Comparison of ENCODE assay signal across 9 cellular contexts in the genomic region with DNA sequence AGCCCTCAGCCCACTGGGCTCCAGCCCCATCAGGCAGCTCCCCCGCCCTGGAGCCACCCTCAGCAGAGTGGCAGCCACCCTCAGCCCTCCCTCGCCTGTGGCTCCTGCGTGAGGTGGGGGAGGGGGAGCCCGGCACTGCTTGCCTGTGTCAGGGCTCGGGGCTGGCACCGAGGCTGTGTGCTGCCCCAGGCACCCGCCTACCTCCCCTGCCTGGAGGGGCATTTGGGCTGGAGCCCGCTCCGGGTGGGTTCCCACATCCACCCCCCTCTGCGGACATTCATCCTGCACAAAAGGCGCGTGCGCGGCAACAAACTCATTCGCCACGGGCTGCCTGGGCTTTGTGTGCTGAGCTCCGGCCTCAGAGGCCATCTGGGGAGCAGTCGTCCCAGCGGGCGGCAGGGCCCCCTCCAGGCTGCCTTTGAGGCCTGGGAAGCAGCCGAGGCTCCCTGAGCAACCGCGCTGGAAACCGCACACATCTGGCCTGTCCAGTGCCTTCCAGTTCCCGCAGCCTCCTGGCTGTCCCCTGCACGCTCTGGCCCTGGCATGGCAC. TPM values are rescaled to one million over a fixed set of nuclear protein-coding genes. Genes with fewer than 3 reads are reported as not detected.
A peak's percentile ranks its signal among the peaks of the same experiment; 100 is the strongest.
DNase-seq lines count a peak whose midpoint lies in the region; ATAC-seq and TF ChIP-seq lines count a peak whose summit lies in the region.
"Had no signal": no experiment of that assay in that cellular context is flagged by ENCODE, and none has a peak within 500 bp of the region (broad histone marks: within the 10 kb centered on the region; RNA-seq: fewer than 3 reads in every experiment).

No MANE protein-coding gene starts in this region.

- no peaks in the 10 kb centered on the region for H3K4me1 Mint-ChIP-seq in endodermal cell

- H3K27me3 ChIP-seq in heart right ventricle (peaks cover 0 to 37% (median 22%) of the 10 kb centered on the region in 7 donors), endodermal cell (ENCODE audit: control insufficient read depth, insufficient read depth, low read length, poor library complexity, severe bottlenecking) (peaks cover 13% of the 10 kb centered on the region)

- no peak overlapping the region for H3K4me3 Mint-ChIP-seq in endodermal cell

- TF ChIP-seq CTCF in heart right ventricle (IDR thresholded peaks at IDR 0.05) (no peak), endodermal cell (conservative IDR thresholded peaks at IDR 0.05) (no peak)

- ATAC-seq in heart right ventricle (no peak), left cardiac atrium (no peak), GM21367 (IDR thresholded peaks at IDR 0.05; ENCODE audit: unreplicated experiment) (no peak), HG03342 (IDR thresholded peaks at IDR 0.05; ENCODE audit: unreplicated experiment) (no peak)

- H3K27ac ChIP-seq in heart right ventricle (peak overlapping the region in 8 of 10 donors; percentile 10 to 99 (median 98)), endodermal cell (ENCODE audit: low read depth, low read length) (peak overlapping the region; percentile 94)

- intact Hi-C loops in heart right ventricle (cut with DNase I) (loop anchor here in 5 of 10 donors (2.0 to 10.0 kb wide), 5 partner anchors 13 to 349 kb away; a partner anchor contains a TSS), left cardiac atrium (cut with DNase I) (no loop called here)

- H3K36me3 ChIP-seq in heart right ventricle (no peaks in the 10 kb centered on the region), endodermal cell (ENCODE audit: control insufficient read depth, insufficient read depth, low read length) (no peaks in the 10 kb centered on the region)

- DNase-seq in heart right ventricle (no peak), left cardiac atrium (no peak), RPMI7951 (ENCODE audit: low read depth) (peak; percentile 76), endodermal cell (no peak), cortex of kidney (lab: John Stamatoyannopoulos, UW) (no peak)
- DNase-seq in stimulated activated CD8-positive, alpha-beta memory T cell treated with anti-CD3 and anti-CD28 coated beads, Interleukin-4, amount 100 ng/mL, for 48 hours: peak; percentile 51
- DNase-seq: NCI-H2029 had no signal

- WGBS in heart right ventricle, 2 donors: 29 to 46% methylated on average over 26 of the region's 26 CpGs
- 57 to 63% methylated on average over 6 to 26 of the region's 26 CpGs for WGBS in endodermal cell (ENCODE audit: insufficient coverage in 1 of 2, insufficient read length in 1 of 2), 2 experiments

- H3K27ac Mint-ChIP-seq in endodermal cell: no peak overlapping the region

- no peaks in the 10 kb centered on the region for H3K36me3 Mint-ChIP-seq in endodermal cell (ENCODE audit: low read depth)

- H3K9me3 Mint-ChIP-seq in endodermal cell: no peaks in the 10 kb centered on the region

- H3K9ac ChIP-seq in endodermal cell (ENCODE audit: extremely low read depth, low read length, poor library complexity, severe bottlenecking): no peak overlapping the region

- no peak overlapping the region for H3K4me3 ChIP-seq in heart right ventricle
- H3K4me3 ChIP-seq in endodermal cell (ENCODE audit: low read length): no peak overlapping the region

- H3K4me1 ChIP-seq in heart right ventricle (peaks cover 42 to 79% (median 63%) of the 10 kb centered on the region in 9 donors), endodermal cell (ENCODE audit: control insufficient read depth, insufficient read depth, low read length) (no peaks in the 10 kb centered on the region)

- peaks cover 20% of the 10 kb centered on the region for H3K27me3 Mint-ChIP-seq in endodermal cell (ENCODE audit: insufficient read depth)

- H3K9me3 ChIP-seq in heart right ventricle (no peaks in the 10 kb centered on the region), endodermal cell (ENCODE audit: control insufficient read depth, low read length) (no peaks in the 10 kb centered on the region)

RNA-seq across cellular contexts. Expression of a gene that starts 12.6 kb away (rescaled TPM):
- 10 to 100 TPM in 7 of 10 donors, 1 to 10 TPM in 3; 7.5 to 43.8 (median 13.0) TPM for total RNA-seq in heart right ventricle
- polyA plus RNA-seq in heart right ventricle: 10 to 100 TPM; 19.3 to 59.6 TPM
- total RNA-seq in left cardiac atrium: 10 to 100 TPM; 21.6 to 22.6 TPM
- total RNA-seq in RPMI7951 (2014; rRNA removed; shearing (Covaris generic)): 26.8 and 29.4 TPM in 2 replicates
- total RNA-seq in endodermal cell: under 1 TPM; 0.29 to 0.46 TPM
- polyA plus RNA-seq in endodermal cell (2013, experiment 1 of 2): 1.1 TPM
- 0.95 TPM for polyA plus RNA-seq in endodermal cell (2013, experiment 2 of 2)

RNA-seq across cellular contexts. Expression of a gene that starts 13.6 kb away (rescaled TPM):
- total RNA-seq in heart right ventricle (1 to 10 TPM in 6 of 10 donors, under 1 TPM in 3, not detected in 1; 0.51 to 3.1 (median 1.4) TPM), left cardiac atrium (under 1 TPM; 0.91 to 0.99 TPM), endodermal cell (not detected)
- 1 to 10 TPM; 1.0 to 1.1 TPM for polyA plus RNA-seq in heart right ventricle
- not detected in 2 replicates for total RNA-seq in RPMI7951 (2014; rRNA removed; shearing (Covaris generic))
- 59.2 TPM for polyA plus RNA-seq in endodermal cell (2013, experiment 1 of 2)
- polyA plus RNA-seq in endodermal cell (2013, experiment 2 of 2): 46.1 TPM

RNA-seq across cellular contexts. Expression of a gene that starts 17.2 kb away (rescaled TPM):
- total RNA-seq in heart right ventricle (10 to 100 TPM; 29.8 to 56.4 (median 35.2) TPM), left cardiac atrium (10 to 100 TPM; 37.5 to 40.6 TPM), endodermal cell (10 to 100 TPM; 45.6 to 49.5 TPM)
- 10 to 100 TPM; 26.1 to 35.6 TPM for polyA plus RNA-seq in heart right ventricle
- total RNA-seq in RPMI7951 (2014; rRNA removed; shearing (Covaris generic)): 15.0 and 17.6 TPM in 2 replicates
- polyA plus RNA-seq in endodermal cell (2013, experiment 1 of 2): 34.9 TPM
- 35.6 TPM for polyA plus RNA-seq in endodermal cell (2013, experiment 2 of 2)

RNA-seq across cellular contexts. Expression of a gene that starts 43.0 kb away (rescaled TPM):
- total RNA-seq in heart right ventricle (10 to 100 TPM in 1 of 10 donors, 1 to 10 TPM in 9; 3.7 to 10.3 (median 5.3) TPM), left cardiac atrium (10 to 100 TPM; 10.8 to 14.1 TPM), endodermal cell (10 to 100 TPM; 33.4 to 34.4 TPM)
- polyA plus RNA-seq in heart right ventricle: 10 to 100 TPM in 1 of 2 donors, 1 to 10 TPM in 1; 6.8 to 12.0 TPM
- 21.5 and 26.1 TPM in 2 replicates for total RNA-seq in RPMI7951 (2014; rRNA removed; shearing (Covaris generic))
- 33.4 TPM for polyA plus RNA-seq in endodermal cell (2013, experiment 1 of 2)
- polyA plus RNA-seq in endodermal cell (2013, experiment 2 of 2): 29.0 TPM

Comparison
In these comparisons a context has a peak if more than half of its experiments do, and no peak if none do; other contexts are left out.
1. DNase-seq: peak in RPMI7951 (single experiment) and stimulated activated CD8-positive, alpha-beta memory T cell treated with anti-CD3 and anti-CD28 coated beads, Interleukin-4, amount 100 ng/mL, for 48 hours (single experiment); none in heart right ventricle (0 of 2), left cardiac atrium (single experiment), endodermal cell (single experiment) and cortex of kidney (single experiment).
2. RNA of a gene that starts 12.6 kb away (total RNA-seq): 26.8 to 29.4 TPM in RPMI7951, 21.6 to 22.6 TPM in left cardiac atrium and 7.5 to 43.8 TPM in heart right ventricle; 0.29 to 0.46 TPM in endodermal cell; every median in the first group is over 4 times any median in the second.